In the genomic region with DNA sequence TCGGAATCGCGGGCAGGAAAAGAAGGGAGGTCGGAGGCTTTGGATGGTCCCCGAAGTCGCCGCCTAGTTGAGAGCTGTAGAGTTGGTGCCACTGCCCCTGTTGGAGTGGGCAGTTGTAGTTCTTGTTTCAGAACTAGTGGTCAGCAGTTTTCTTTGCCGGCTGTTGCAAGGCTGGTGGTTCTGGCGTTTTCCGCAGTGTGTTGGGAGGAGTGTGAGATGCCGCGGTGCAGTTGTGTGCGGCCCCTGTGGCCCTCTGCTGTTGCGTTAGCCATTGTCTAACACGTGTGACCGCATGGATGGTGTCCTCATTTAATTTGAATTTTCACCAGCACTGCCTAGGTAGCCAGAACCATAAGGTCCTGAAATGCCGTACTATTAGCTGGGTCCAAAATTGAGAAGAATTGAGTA, we compare ENCODE assay signal across 8 cellular contexts. TPM values are rescaled to one million over a fixed set of nuclear protein-coding genes. Genes with fewer than 3 reads are reported as not detected.
DNase-seq lines count a peak whose midpoint lies in the region; ATAC-seq, FAIRE-seq and TF ChIP-seq lines count a peak whose summit lies in the region.

No MANE protein-coding gene starts in this region.

- peaks cover 54% of the 10 kb centered on the region for H3K4me1 Mint-ChIP-seq in osteocyte (ENCODE audit: unreplicated experiment)

- peak overlapping the region; percentile 94 for H3K27ac Mint-ChIP-seq in osteocyte (ENCODE audit: unreplicated experiment)

- ATAC-seq in GM19467 (IDR thresholded peaks at IDR 0.05; ENCODE audit: unreplicated experiment) (no peak), HG02610 (IDR thresholded peaks at IDR 0.05; ENCODE audit: unreplicated experiment) (no peak)

- no peak for FAIRE-seq in GM19239 (lab: Jason Lieb, UNC)

- peak overlapping the region; percentile 95 for H3K4me3 Mint-ChIP-seq in osteocyte (ENCODE audit: unreplicated experiment)

- in situ Hi-C loops in SK-MEL-5 (cut with HindIII; ENCODE audit: low pct_unique_long_range_greater_than_20kb, low sequenced_read_pairs): no loop called here

- peak overlapping the region; percentile 81 for H3K4me3 ChIP-seq in GM12864 (ENCODE audit: low read depth, low read length)
- H3K4me3 ChIP-seq in fibroblast of mammary gland (ENCODE audit: control insufficient read depth, low read depth, low read length): peak overlapping the region; percentile 96

- no peak for TF ChIP-seq CTCF in GM12864 (IDR thresholded peaks at IDR 0.05; ENCODE audit: low read depth, low read length, missing control alignments)
- TF ChIP-seq CTCF in fibroblast of mammary gland (conservative IDR thresholded peaks at IDR 0.05; ENCODE audit: control insufficient read depth, insufficient read depth, low read depth, low read length): no peak
- TF ChIP-seq CTCF in osteocyte (IDR thresholded peaks at IDR 0.05): peak; percentile 14

- H3K36me3 Mint-ChIP-seq in osteocyte (ENCODE audit: unreplicated experiment): no peaks in the 10 kb centered on the region

- no peak for DNase-seq in GM12864 (ENCODE audit: low read depth)
- DNase-seq in SK-MEL-5 (ENCODE audit: low read depth, low spot score): peak; percentile 22
- no peak for DNase-seq in fibroblast of mammary gland (ENCODE audit: low read depth)
- DNase-seq in osteocyte (ENCODE audit: extremely low spot score, unreplicated experiment): no peak
- no peak for DNase-seq in GM19239 (ENCODE audit: insufficient read length, low spot score)
- DNase-seq in NCI-H2107 (lab: John Stamatoyannopoulos, UW): no peak

- H3K27me3 Mint-ChIP-seq in osteocyte (ENCODE audit: unreplicated experiment): no peaks in the 10 kb centered on the region

- no peaks in the 10 kb centered on the region for H3K9me3 Mint-ChIP-seq in osteocyte (ENCODE audit: unreplicated experiment)

RNA-seq across cellular contexts. Expression of a gene that starts 1.4 kb away (rescaled TPM):
- total RNA-seq in SK-MEL-5 (2014; rRNA removed; shearing (Covaris generic)): 101 and 106 TPM in 2 replicates
- 481 and 514 TPM in 2 replicates for polyA plus RNA-seq in SK-MEL-5 (2015; cell fraction: cytosol; rRNA removed)
- 113 and 122 TPM in 2 replicates for polyA plus RNA-seq in SK-MEL-5 (2015; cell fraction: nucleus; rRNA removed)
- total RNA-seq in osteocyte: 305 and 306 TPM in 2 replicates

RNA-seq across cellular contexts. Expression of a gene that starts 19.2 kb away (rescaled TPM):
- total RNA-seq in SK-MEL-5 (2014; rRNA removed; shearing (Covaris generic)): 7.8 and 11.1 TPM in 2 replicates
- 13.5 and 17.3 TPM in 2 replicates for polyA plus RNA-seq in SK-MEL-5 (2015; cell fraction: cytosol; rRNA removed)
- 47.1 and 47.3 TPM in 2 replicates for polyA plus RNA-seq in SK-MEL-5 (2015; cell fraction: nucleus; rRNA removed)
- 13.0 and 13.6 TPM in 2 replicates for total RNA-seq in osteocyte

RNA-seq across cellular contexts. Expression of a gene that starts 25.2 kb away (rescaled TPM):
- 55.2 and 59.6 TPM in 2 replicates for total RNA-seq in SK-MEL-5 (2014; rRNA removed; shearing (Covaris generic))
- 66.1 and 80.4 TPM in 2 replicates for polyA plus RNA-seq in SK-MEL-5 (2015; cell fraction: cytosol; rRNA removed)
- polyA plus RNA-seq in SK-MEL-5 (2015; cell fraction: nucleus; rRNA removed): 110 and 139 TPM in 2 replicates
- 46.1 and 47.4 TPM in 2 replicates for total RNA-seq in osteocyte

RNA-seq across cellular contexts. Expression of a gene that starts 56.2 kb away (rescaled TPM):
- 198 and 236 TPM in 2 replicates for total RNA-seq in SK-MEL-5 (2014; rRNA removed; shearing (Covaris generic))
- polyA plus RNA-seq in SK-MEL-5 (2015; cell fraction: cytosol; rRNA removed): 202 and 226 TPM in 2 replicates
- 206 and 274 TPM in 2 replicates for polyA plus RNA-seq in SK-MEL-5 (2015; cell fraction: nucleus; rRNA removed)
- total RNA-seq in osteocyte: 150 and 166 TPM in 2 replicates
